In genomic region chr16:78925071-78925714, GRCh38 we compare ENCODE assay signal across 8 cellular contexts.
A peak's percentile ranks its signal among the peaks of the same experiment; 100 is the strongest.
DNase-seq lines count a peak whose midpoint lies in the region; FAIRE-seq and TF ChIP-seq lines count a peak whose summit lies in the region.

No MANE protein-coding gene starts in this region.

- no peak for FAIRE-seq in kidney (lab: Jason Lieb, UNC)

- TF ChIP-seq CTCF in DOHH2 (IDR thresholded peaks at IDR 0.05; ENCODE audit: low read depth, low read length, poor library complexity, severe bottlenecking): peak; percentile 71
- TF ChIP-seq CTCF in kidney (IDR thresholded peaks at IDR 0.05; ENCODE audit: borderline replicate concordance, extremely low read depth, insufficient read depth): peak; percentile 51

- H3K9me3 ChIP-seq in DOHH2 (ENCODE audit: control insufficient read depth, insufficient read depth, low read length): 0 out of 2 replicates have a peak, but pooled peaks cover 2% of the 10 kb centered on the region
- H3K9me3 ChIP-seq in kidney (ENCODE audit: control insufficient read depth in 1 of 2, low read length in 2 of 2): peaks cover 0 to 6% of the 10 kb centered on the region in 2 donors

- no peaks in the 10 kb centered on the region for H3K79me2 ChIP-seq in DOHH2 (ENCODE audit: control insufficient read depth, low read length)

- in situ Hi-C loops in KBM-7 (cut with MboI; ENCODE audit: low pct_unique_long_range_greater_than_20kb, low sequenced_read_pairs): no loop called here

- H3K36me3 Mint-ChIP-seq in activated T-cell treated with anti-CD3 and anti-CD28 coated beads, Interleukin-2, amount 50 U/mL, for 24 hours (ENCODE audit: low read depth): peaks cover 18% of the 10 kb centered on the region

- no peak overlapping the region for H3K27ac ChIP-seq in DOHH2 (ENCODE audit: low read depth, low read length)
- H3K27ac ChIP-seq in kidney (ENCODE audit: low read depth in 2 of 2, low read length in 2 of 2): no peak overlapping the region

- peaks cover 17% of the 10 kb centered on the region for H3K4me1 Mint-ChIP-seq in activated T-cell treated with anti-CD3 and anti-CD28 coated beads, Interleukin-2, amount 50 U/mL, for 24 hours (ENCODE audit: low read depth)

- no peak overlapping the region for H3K9ac ChIP-seq in kidney (ENCODE audit: low read length in 2 of 2)

- peak overlapping the region; percentile 20; the same call in 1 of the 2 replicates for H3K4me2 ChIP-seq in DOHH2 (ENCODE audit: low read length)

- no peaks in the 10 kb centered on the region for H3K27me3 Mint-ChIP-seq in activated T-cell treated with anti-CD3 and anti-CD28 coated beads, Interleukin-2, amount 50 U/mL, for 24 hours

- H3K4me3 Mint-ChIP-seq in activated T-cell treated with anti-CD3 and anti-CD28 coated beads, Interleukin-2, amount 50 U/mL, for 24 hours: no peak overlapping the region

- DNase-seq in KBM-7 (peak; percentile 61), kidney (no peak), superior temporal gyrus (ENCODE audit: extremely low spot score) (peak; percentile 20), posterior vena cava (ENCODE audit: low spot score) (no peak), cerebellar cortex (ENCODE audit: low spot score) (no peak)
- peak; percentile 64 for DNase-seq in activated T-cell treated with anti-CD3 and anti-CD28 coated beads, Interleukin-2, amount 50 U/mL, for 24 hours
- no peak for DNase-seq in effector CD8-positive, alpha-beta T cell (lab: John Stamatoyannopoulos, UW)

- H3K4me3 ChIP-seq in DOHH2 (ENCODE audit: low read length): no peak overlapping the region
- H3K4me3 ChIP-seq in kidney (ENCODE audit: low read length in 2 of 2): no peak overlapping the region

- H3K9me2 ChIP-seq in DOHH2 (replicated peaks; ENCODE audit: control insufficient read depth, low read length): no peaks in the 10 kb centered on the region

- H4K20me1 ChIP-seq in DOHH2 (ENCODE audit: control insufficient read depth, insufficient read depth, low read depth, low read length): no peaks in the 10 kb centered on the region

- H3K27me3 ChIP-seq in DOHH2 (ENCODE audit: control insufficient read depth, low read length): no peaks in the 10 kb centered on the region

- H3K36me3 ChIP-seq in DOHH2 (ENCODE audit: control insufficient read depth, low read length): no peaks in the 10 kb centered on the region
- H3K36me3 ChIP-seq in kidney (ENCODE audit: control insufficient read depth in 1 of 2, insufficient read depth in 2 of 2, low read length in 2 of 2): no peaks in the 10 kb centered on the region

- intact Hi-C loops in kidney (cut with DNase I) (no loop called here), posterior vena cava (cut with DNase I) (loop anchor here in 1 of 2 donors (10.0 kb wide), 1 partner anchor 680 kb away; the partner anchor contains the start of gene MAF)

- no peaks in the 10 kb centered on the region for H3F3A ChIP-seq in DOHH2 (ENCODE audit: control insufficient read depth, insufficient read depth)

- H3K9me3 Mint-ChIP-seq in activated T-cell treated with anti-CD3 and anti-CD28 coated beads, Interleukin-2, amount 50 U/mL, for 24 hours: peaks cover 14% of the 10 kb centered on the region

- no peaks in the 10 kb centered on the region for H3K4me1 ChIP-seq in DOHH2 (ENCODE audit: control insufficient read depth, low read length)
- no peaks in the 10 kb centered on the region for H3K4me1 ChIP-seq in kidney (ENCODE audit: control insufficient read depth in 1 of 2, insufficient read depth in 1 of 2, low read depth in 1 of 2, low read length in 2 of 2)

- no peak overlapping the region for H3K27ac Mint-ChIP-seq in activated T-cell treated with anti-CD3 and anti-CD28 coated beads, Interleukin-2, amount 50 U/mL, for 24 hours

Comparison
In these comparisons a context has a peak if more than half of its experiments do, and no peak if none do; other contexts are left out.
1. DNase-seq: peak in KBM-7 (single experiment), activated T-cell treated with anti-CD3 and anti-CD28 coated beads, Interleukin-2, amount 50 U/mL, for 24 hours (single experiment) and superior temporal gyrus (single experiment); none in kidney (single experiment), posterior vena cava (single experiment), effector CD8-positive, alpha-beta T cell (single experiment) and cerebellar cortex (single experiment).